10 cellular contexts compared by ENCODE assay signal in the genomic region with DNA sequence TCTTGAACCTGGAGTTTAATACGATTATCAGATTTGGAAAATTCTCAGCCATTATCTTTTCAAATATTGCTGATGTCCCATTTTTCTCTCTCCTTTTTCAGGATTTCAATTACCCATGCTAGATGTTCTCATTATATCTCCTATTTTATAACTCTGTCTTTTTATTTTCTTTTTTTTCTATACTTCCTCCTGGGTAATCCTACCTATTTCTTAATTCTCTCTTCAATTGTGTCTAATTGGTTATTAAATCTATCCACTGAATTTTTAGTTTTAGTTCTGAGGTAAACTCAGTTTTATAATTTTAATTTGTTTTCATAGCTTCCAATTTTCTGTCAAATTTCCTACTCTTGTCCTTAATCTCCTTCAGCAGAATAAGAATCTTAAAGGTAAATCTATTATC. TPM values are rescaled to one million over a fixed set of nuclear protein-coding genes. Genes with fewer than 3 reads are reported as not detected.
"Had no signal": no experiment of that assay in that cellular context is flagged by ENCODE, and none has a peak within 500 bp of the region (broad histone marks: within the 10 kb centered on the region; RNA-seq: fewer than 3 reads in every experiment).

No MANE protein-coding gene starts in this region.

- H3K27ac ChIP-seq: GM23248, HL-60 had no signal

- H3K9ac ChIP-seq: GM23248 had no signal

- H3K4me3 ChIP-seq: GM23248, HAP-1 had no signal

- H2AFZ ChIP-seq: GM23248 had no signal

- H3K36me3 ChIP-seq: HAP-1 had no signal

- FAIRE-seq: HepG2 had no signal

- ATAC-seq: HCT116, HepG2 had no signal

- DNase-seq: GM23248, GOT3, H7, HFFc6, KG1 had no signal

- H3K4me1 ChIP-seq: HAP-1 had no signal

RNA-seq across cellular contexts. Expression of a gene that starts 15.6 kb away (rescaled TPM):
- polyA plus RNA-seq: IgD-negative memory B cell had no signal

RNA-seq across cellular contexts. Expression of a gene that starts 41.6 kb away (rescaled TPM):
- polyA plus RNA-seq: IgD-negative memory B cell had no signal
